Comparison of ENCODE assay signal across 19 cellular contexts in genomic region chr20:62412194-62413024, GRCh38. TPM values are rescaled to one million over a fixed set of nuclear protein-coding genes. Genes with fewer than 3 reads are reported as not detected.
DNase-seq lines count a peak whose midpoint lies in the region; FAIRE-seq and TF ChIP-seq lines count a peak whose summit lies in the region.
"Had no signal": no experiment of that assay in that cellular context is flagged by ENCODE, and none has a peak within 500 bp of the region (broad histone marks: within the 10 kb centered on the region; RNA-seq: fewer than 3 reads in every experiment).

No MANE protein-coding gene starts in this region.

- H3K9me3 Mint-ChIP-seq in progenitor cell of endocrine pancreas (ENCODE audit: low read depth) = no peaks in the 10 kb centered on the region
- H3K9me3 Mint-ChIP-seq: CD4-positive, CD25-positive, alpha-beta regulatory T cell had no signal

- H3K18ac ChIP-seq in H1 (ENCODE audit: extremely low read depth, low read length) = no peak overlapping the region

- no peak overlapping the region for H2AFZ ChIP-seq in H1 (ENCODE audit: low read length)

- CTCF ChIA-PET in H1 (lab: Charles Lee; ENCODE audit: partially characterized antibody) = interaction anchor here (0.8 to 7.1 kb wide), 7 partner anchors 8 to 379 kb away, joined by 3 to 104 read pairs (median 10); partner anchors contain the start of gene RBBP8NL

- H3K4me2 ChIP-seq in H1 (ENCODE audit: insufficient read depth in 1 of 2, low read depth in 2 of 2, low read length in 2 of 2) = no peak overlapping the region
- H3K4me2 ChIP-seq: KMS-11 had no signal

- H3K27me3 ChIP-seq in H1 (replicated peaks in 1 of 4; ENCODE audit: control insufficient read depth in 3 of 4, extremely low read depth in 1 of 4, insufficient read depth in 3 of 4, low read length in 3 of 4) = peaks cover 0 to 8% (median 0%) of the 10 kb centered on the region in 4 experiments; a peak in 2 of 7 replicates

- H2BK12ac ChIP-seq in H1 (ENCODE audit: low read depth, low read length) = no peak overlapping the region

- H3K36me3 Mint-ChIP-seq in progenitor cell of endocrine pancreas (ENCODE audit: insufficient read depth) = no peaks in the 10 kb centered on the region
- H3K36me3 Mint-ChIP-seq: CD4-positive, CD25-positive, alpha-beta regulatory T cell had no signal

- no peaks in the 10 kb centered on the region; the same call in 1 of the 2 replicates for H3K23me2 ChIP-seq in H1 (ENCODE audit: low read depth, low read length)

- POLR2A ChIA-PET in H1 (lab: Charles Lee; ENCODE audit: partially characterized antibody) = no interaction called here

- peaks cover 0 to 2% of the 10 kb centered on the region in 2 experiments for H4K20me1 ChIP-seq in H1 (replicated peaks in 1 of 2; ENCODE audit: control insufficient read depth in 1 of 2, insufficient read depth in 2 of 2, low read length in 2 of 2)

- no peak overlapping the region for H2BK120ac ChIP-seq in H1 (replicated peaks; ENCODE audit: low read depth, low read length)

- no peak overlapping the region for H2BK20ac ChIP-seq in H1 (ENCODE audit: low read length)

- TF ChIP-seq RAD21 in Ishikawa (IDR thresholded peaks at IDR 0.05; ENCODE audit: low read depth) = no peak
- TF ChIP-seq RAD21 in H1 (IDR thresholded peaks at IDR 0.05 in 1 of 2, conservative IDR thresholded peaks at IDR 0.05 in 1 of 2; ENCODE audit: low read depth in 2 of 2, low read length in 2 of 2) = no peak

- no peak overlapping the region for H3K9ac ChIP-seq in H1 (replicated peaks in 1 of 4; ENCODE audit: extremely low read depth in 1 of 4, low read depth in 3 of 4, low read length in 3 of 4)
- H3K9ac ChIP-seq: KMS-11 had no signal

- no peak overlapping the region for H2BK15ac ChIP-seq in H1 (ENCODE audit: low read length)

- no peak for TF ChIP-seq CTCF in H1 (IDR thresholded peaks at IDR 0.05; ENCODE audit: control extremely low read depth in 1 of 3, insufficient read depth in 1 of 3, low read depth in 1 of 3, low read length in 3 of 3)
- TF ChIP-seq CTCF in progenitor cell of endocrine pancreas (IDR thresholded peaks at IDR 0.05; ENCODE audit: unreplicated experiment) = no peak

- peak overlapping the region; percentile 57; the same call in 1 of the 2 replicates for H4K8ac ChIP-seq in H1 (ENCODE audit: extremely low read depth, insufficient read depth, low read length)

- no peak overlapping the region for H3K4me3 Mint-ChIP-seq in progenitor cell of endocrine pancreas (ENCODE audit: low read depth)

- H3K23ac ChIP-seq in H1 (ENCODE audit: insufficient read length) = no peak overlapping the region

- H3K4ac ChIP-seq in H1 (replicated peaks; ENCODE audit: insufficient read length, low read depth, low read length) = no peak overlapping the region

- TF ChIP-seq POLR2A in H1 (IDR thresholded peaks at IDR 0.05; ENCODE audit: control extremely low read depth in 1 of 2, low read depth in 2 of 2, low read length in 2 of 2) = no peak

- H3K27ac Mint-ChIP-seq in progenitor cell of endocrine pancreas = peak overlapping the region; percentile 59
- H3K27ac Mint-ChIP-seq: CD4-positive, CD25-positive, alpha-beta regulatory T cell had no signal

- H3K14ac ChIP-seq in H1 (ENCODE audit: insufficient read length) = no peak overlapping the region

- H4K91ac ChIP-seq in H1 (replicated peaks; ENCODE audit: insufficient read length, low read length) = no peak overlapping the region

- H3K56ac ChIP-seq in H1 (replicated peaks; ENCODE audit: insufficient read length, low read depth, low read length) = no peak overlapping the region

- peaks cover 7% of the 10 kb centered on the region for H3K27me3 Mint-ChIP-seq in progenitor cell of endocrine pancreas
- H3K27me3 Mint-ChIP-seq: CD4-positive, CD25-positive, alpha-beta regulatory T cell had no signal

- no peak overlapping the region for H3K4me3 ChIP-seq in H1 (ENCODE audit: extremely low read depth in 1 of 4, insufficient read depth in 2 of 4, low read depth in 3 of 4, low read length in 4 of 4)

- H3K9me3 ChIP-seq in H1 (ENCODE audit: insufficient read depth in 2 of 2, low read depth in 1 of 2, low read length in 1 of 2) = no peaks in the 10 kb centered on the region

- no peak overlapping the region for H3K27ac ChIP-seq in H1 (ENCODE audit: low read depth, low read length)
- H3K27ac ChIP-seq: KMS-11 had no signal

- H3K36me3 ChIP-seq in H1 (ENCODE audit: control insufficient read depth in 2 of 4, insufficient read depth in 4 of 4, low read length in 3 of 4) = no peaks in the 10 kb centered on the region

- no peak overlapping the region for H2BK5ac ChIP-seq in H1 (ENCODE audit: low read depth, low read length)

- 89% methylated on average over 21 of the region's 22 CpGs; no CpG with 5 or more reads in 1 of the 2 experiments for WGBS in H1 (ENCODE audit: extremely low coverage in 1 of 2, insufficient coverage in 1 of 2, insufficient read length in 1 of 2, insufficient replicate concordance in 2 of 2, low coverage in 1 of 2, low lambda C conversion rate in 2 of 2, missing lambda C conversion rate in 1 of 2), 2 experiments

- no peak for TF ChIP-seq EP300 in Ishikawa (IDR thresholded peaks at IDR 0.05; ENCODE audit: borderline replicate concordance)
- no peak for TF ChIP-seq EP300 in H1 (IDR thresholded peaks at IDR 0.05; ENCODE audit: borderline replicate concordance in 1 of 2, low read depth in 2 of 2, low read length in 2 of 2)

- DNase-seq in DMS153 treated with DMSO at 0.1 percent for 48 hours (lab: John Stamatoyannopoulos, UW; ENCODE audit: unreplicated experiment) (peak; percentile 7), H1 (ENCODE audit: low read depth in 1 of 2, low spot score in 2 of 2) (no peak), progenitor cell of endocrine pancreas (ENCODE audit: low spot score, unreplicated experiment) (no peak), NCI-H524 treated with DMSO at 0.1 percent for 48 hours (lab: John Stamatoyannopoulos, UW) (no peak), NCI-H510A treated with DMSO at 0.1 percent for 48 hours (lab: John Stamatoyannopoulos, UW) (no peak), putamen (ENCODE audit: low spot score) (no peak)
- DNase-seq: CD4-positive, CD25-positive, alpha-beta regulatory T cell; DMS79 treated with DMSO at 0.1 percent for 48 hours; HCEC 1CT; NCI-H1694; NCI-H2107; NCI-H2227 treated with DMSO at 0.1 percent for 48 hours; NCI-H748 treated with DMSO at 0.1 percent for 48 hours; PC-3; SW 1271 had no signal

- H2AK5ac ChIP-seq in H1 (ENCODE audit: low read depth, low read length) = no peak overlapping the region

- H4K5ac ChIP-seq in H1 (ENCODE audit: insufficient read length, low read depth, low read length) = no peak overlapping the region

- H3K4me1 Mint-ChIP-seq in progenitor cell of endocrine pancreas (ENCODE audit: low read depth) = no peaks in the 10 kb centered on the region

- H3K79me2 ChIP-seq in H1 (ENCODE audit: control insufficient read depth in 1 of 2, insufficient read depth in 2 of 2, low read length in 2 of 2) = no peaks in the 10 kb centered on the region

- no peak for FAIRE-seq in H1 (lab: Jason Lieb, UNC)

- H3K79me1 ChIP-seq in H1 (ENCODE audit: low read depth, low read length) = no peaks in the 10 kb centered on the region

- peaks cover 0 to 15% (median 2%) of the 10 kb centered on the region in 4 experiments; a peak in 4 of 7 replicates for H3K4me1 ChIP-seq in H1 (replicated peaks in 1 of 4; ENCODE audit: control insufficient read depth in 3 of 4, insufficient read depth in 4 of 4, low read length in 3 of 4)

RNA-seq across cellular contexts. Expression of gene CABLES2, which starts 5.3 kb away (rescaled TPM):
- 8.0 TPM in 2 replicates for total RNA-seq in H1 (2021; fragmentation: NEBNext Ultra II Directional; extraction: Animal tissue kit (Norgen Biotek cat#: 25700))
- 8.8 and 10.5 TPM in 2 replicates for polyA plus RNA-seq in H1 (2011; rRNA removed)
- polyA plus RNA-seq in H1 (2011; cell fraction: cytosol; rRNA removed) = 6.5 TPM
- polyA plus RNA-seq in H1 (2011; cell fraction: nucleus; rRNA removed) = 9.7 TPM
- 8.2 to 10.9 TPM (median 9.6 TPM) in 4 replicates for polyA plus RNA-seq in H1 (2012, experiment 1 of 2)
- polyA plus RNA-seq in H1 (2012, experiment 2 of 2) = 7.4 TPM
- 5.3 TPM for polyA plus RNA-seq in H1 (2013, experiment 1 of 2)
- polyA plus RNA-seq in H1 (2013, experiment 2 of 2) = 5.6 TPM
- polyA minus RNA-seq in H1 (2011; rRNA and poly(A)+ RNA removed) = 5.2 and 5.7 TPM in 2 replicates
- 7.8 TPM for polyA minus RNA-seq in H1 (2011; cell fraction: cytosol; rRNA and poly(A)+ RNA removed)
- 4.3 TPM for polyA minus RNA-seq in H1 (2011; cell fraction: nucleus; rRNA and poly(A)+ RNA removed)
- 20.4 and 21.7 TPM in 2 replicates for total RNA-seq in progenitor cell of endocrine pancreas

RNA-seq across cellular contexts. Expression of gene RBBP8NL, which starts 14.9 kb away (rescaled TPM):
- total RNA-seq in H1 (2021; fragmentation: NEBNext Ultra II Directional; extraction: Animal tissue kit (Norgen Biotek cat#: 25700)) = 0.43 and 0.59 TPM in 2 replicates
- 0.48 and 0.88 TPM in 2 replicates for polyA plus RNA-seq in H1 (2011; rRNA removed)
- 0.75 TPM for polyA plus RNA-seq in H1 (2011; cell fraction: cytosol; rRNA removed)
- polyA plus RNA-seq in H1 (2011; cell fraction: nucleus; rRNA removed) = 1.4 TPM
- 0.55 to 1.1 TPM (median 0.65 TPM) in 4 replicates for polyA plus RNA-seq in H1 (2012, experiment 1 of 2)
- polyA plus RNA-seq in H1 (2012, experiment 2 of 2) = 0.46 TPM
- polyA plus RNA-seq in H1 (2013, experiment 1 of 2) = 0.71 TPM
- polyA plus RNA-seq in H1 (2013, experiment 2 of 2) = 0.63 TPM
- polyA minus RNA-seq in H1 (2011; rRNA and poly(A)+ RNA removed) = 0.09 and 0.20 TPM in 2 replicates
- polyA minus RNA-seq in H1 (2011; cell fraction: cytosol; rRNA and poly(A)+ RNA removed) = 1.4 TPM
- polyA minus RNA-seq in H1 (2011; cell fraction: nucleus; rRNA and poly(A)+ RNA removed) = 1.9 TPM
- 14.4 and 17.5 TPM in 2 replicates for total RNA-seq in progenitor cell of endocrine pancreas
- total RNA-seq: CD4-positive, CD25-positive, alpha-beta regulatory T cell; G401; M059J had no signal
- polyA plus RNA-seq: CD4-positive, CD25-positive, alpha-beta regulatory T cell had no signal

RNA-seq across cellular contexts. Expression of gene RPS21, which starts 25.5 kb away (rescaled TPM):
- total RNA-seq in H1 (2021; fragmentation: NEBNext Ultra II Directional; extraction: Animal tissue kit (Norgen Biotek cat#: 25700)) = 1,787 and 1,829 TPM in 2 replicates
- 7,219 and 8,331 TPM in 2 replicates for polyA plus RNA-seq in H1 (2011; rRNA removed)
- polyA plus RNA-seq in H1 (2011; cell fraction: cytosol; rRNA removed) = 7,720 TPM
- polyA plus RNA-seq in H1 (2011; cell fraction: nucleus; rRNA removed) = 4,705 TPM
- 4,429 to 5,604 TPM (median 4,871 TPM) in 4 replicates for polyA plus RNA-seq in H1 (2012, experiment 1 of 2)
- polyA plus RNA-seq in H1 (2012, experiment 2 of 2) = 4,124 TPM
- polyA plus RNA-seq in H1 (2013, experiment 1 of 2) = 4,907 TPM
- polyA plus RNA-seq in H1 (2013, experiment 2 of 2) = 4,204 TPM
- 654 and 663 TPM in 2 replicates for polyA minus RNA-seq in H1 (2011; rRNA and poly(A)+ RNA removed)
- 718 TPM for polyA minus RNA-seq in H1 (2011; cell fraction: cytosol; rRNA and poly(A)+ RNA removed)
- polyA minus RNA-seq in H1 (2011; cell fraction: nucleus; rRNA and poly(A)+ RNA removed) = 1,108 TPM
- 1,160 and 1,251 TPM in 2 replicates for total RNA-seq in progenitor cell of endocrine pancreas

RNA-seq across cellular contexts. Expression of gene LAMA5, which starts 45.3 kb away (rescaled TPM):
- total RNA-seq in H1 (2021; fragmentation: NEBNext Ultra II Directional; extraction: Animal tissue kit (Norgen Biotek cat#: 25700)) = 210 and 225 TPM in 2 replicates
- 34.4 and 90.7 TPM in 2 replicates for polyA plus RNA-seq in H1 (2011; rRNA removed)
- 57.6 TPM for polyA plus RNA-seq in H1 (2011; cell fraction: cytosol; rRNA removed)
- polyA plus RNA-seq in H1 (2011; cell fraction: nucleus; rRNA removed) = 648 TPM
- 136 to 235 TPM (median 223 TPM) in 4 replicates for polyA plus RNA-seq in H1 (2012, experiment 1 of 2)
- 130 TPM for polyA plus RNA-seq in H1 (2012, experiment 2 of 2)
- polyA plus RNA-seq in H1 (2013, experiment 1 of 2) = 107 TPM
- polyA plus RNA-seq in H1 (2013, experiment 2 of 2) = 82.4 TPM
- polyA minus RNA-seq in H1 (2011; rRNA and poly(A)+ RNA removed) = 24.2 and 31.4 TPM in 2 replicates
- 70.1 TPM for polyA minus RNA-seq in H1 (2011; cell fraction: cytosol; rRNA and poly(A)+ RNA removed)
- polyA minus RNA-seq in H1 (2011; cell fraction: nucleus; rRNA and poly(A)+ RNA removed) = 212 TPM
- total RNA-seq in progenitor cell of endocrine pancreas = 248 and 252 TPM in 2 replicates
